In the genomic region with DNA sequence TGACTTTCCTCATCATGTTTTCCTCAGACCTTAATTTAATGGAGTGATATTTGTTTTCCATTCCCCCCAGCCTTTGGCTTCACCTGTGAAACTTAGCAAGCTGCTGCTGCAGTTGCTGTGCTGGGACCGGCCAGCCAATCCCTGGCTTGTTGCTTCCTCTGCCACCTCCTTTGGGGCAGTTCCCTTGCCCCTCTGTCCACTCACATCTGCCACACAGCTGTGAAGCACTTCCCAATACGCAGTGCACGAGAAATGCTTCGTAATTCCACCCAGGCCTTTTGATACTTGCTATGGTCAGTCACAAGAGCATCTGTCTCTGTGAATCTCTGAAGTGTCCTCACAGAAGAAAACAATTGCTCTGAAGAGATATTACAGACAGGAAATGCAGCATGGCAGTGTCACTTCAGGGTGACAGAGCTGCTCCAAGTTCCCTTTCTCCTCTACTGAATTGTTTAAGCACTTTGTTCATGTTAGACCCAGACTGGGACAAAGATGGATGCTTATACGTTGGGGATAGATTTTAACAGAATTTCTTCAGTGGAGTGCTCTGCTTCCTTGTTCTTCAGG, we compare ENCODE assay signal across 20 cellular contexts.
DNase-seq lines count a peak whose midpoint lies in the region; ATAC-seq and TF ChIP-seq lines count a peak whose summit lies in the region.
"Had no signal": no experiment of that assay in that cellular context is flagged by ENCODE, and none has a peak within 500 bp of the region (broad histone marks: within the 10 kb centered on the region; RNA-seq: fewer than 3 reads in every experiment).

No MANE protein-coding gene starts in this region.

- H3K27me3 ChIP-seq in Karpas-422 (ENCODE audit: low read length) (no peaks in the 10 kb centered on the region), gastroesophageal sphincter (no peaks in the 10 kb centered on the region), neural progenitor cell (no peaks in the 10 kb centered on the region)
- H3K27me3 ChIP-seq: stomach had no signal

- H3K4me1 ChIP-seq in Karpas-422 (ENCODE audit: low read length) (peaks cover 89% of the 10 kb centered on the region), gastroesophageal sphincter (no peaks in the 10 kb centered on the region), neural progenitor cell (no peaks in the 10 kb centered on the region)

- H3K9me3 Mint-ChIP-seq in neural progenitor cell: no peaks in the 10 kb centered on the region
- H3K9me3 Mint-ChIP-seq: dendritic cell treated with granulocyte-macrophage colony-stimulating factor and Interleukin-4, amounts not matched to agents 40 ng/mL and 50 ng/mL, for 4 days had no signal

- H3F3A ChIP-seq in neural progenitor cell (ENCODE audit: low read depth): no peaks in the 10 kb centered on the region

- no peak overlapping the region for H3K4me3 Mint-ChIP-seq in neural progenitor cell
- H3K4me3 Mint-ChIP-seq: dendritic cell treated with granulocyte-macrophage colony-stimulating factor and Interleukin-4, amounts not matched to agents 40 ng/mL and 50 ng/mL, for 4 days; natural killer cell had no signal

- H3K79me2 ChIP-seq in Karpas-422 (ENCODE audit: low read length) (no peaks in the 10 kb centered on the region), neural progenitor cell (ENCODE audit: low read depth) (no peaks in the 10 kb centered on the region)

- peak overlapping the region; percentile 72 for H3K9ac ChIP-seq in Karpas-422 (ENCODE audit: low read length)
- H3K9ac ChIP-seq in neural progenitor cell: no peak overlapping the region

- H3K9me3 ChIP-seq in Karpas-422 (ENCODE audit: low read length) (no peaks in the 10 kb centered on the region), gastroesophageal sphincter (no peaks in the 10 kb centered on the region), neural progenitor cell (ENCODE audit: low read depth) (no peaks in the 10 kb centered on the region)
- H3K9me3 ChIP-seq: stomach had no signal

- H3K4me1 Mint-ChIP-seq in neural progenitor cell: no peaks in the 10 kb centered on the region

- no peak overlapping the region for H3K4me3 ChIP-seq in Karpas-422 (ENCODE audit: low read length)
- H3K4me3 ChIP-seq in gastroesophageal sphincter: no peak overlapping the region
- no peak overlapping the region for H3K4me3 ChIP-seq in neural progenitor cell
- H3K4me3 ChIP-seq: stomach had no signal

- H3K27ac ChIP-seq in Karpas-422 (ENCODE audit: low read length): peak overlapping the region; percentile 97
- H3K27ac ChIP-seq in gastroesophageal sphincter: no peak overlapping the region
- no peak overlapping the region for H3K27ac ChIP-seq in neural progenitor cell
- H3K27ac ChIP-seq: RWPE1, stomach had no signal

- intact Hi-C loops in Right ventricle myocardium superior (cut with DNase I): no loop called here
- intact Hi-C loops in cardiac septum (cut with DNase I): no loop called here

- DNase-seq in Right ventricle myocardium superior (no peak), cardiac septum (ENCODE audit: low spot score) (no peak), Karpas-422 (peak; percentile 65), fibroblast of gingiva (ENCODE audit: low read depth) (peak; percentile 20), SIG-M5 treated with dmso at 0.1 percent for 504 hours (lab: John Stamatoyannopoulos, UW; ENCODE audit: unreplicated experiment) (no peak), NCI-H446 treated with DMSO at 0.1 percent for 48 hours (lab: John Stamatoyannopoulos, UW) (no peak), neural progenitor cell (ENCODE audit: low spot score) (no peak)
- DNase-seq: activated CD4-positive, alpha-beta T cell treated with anti-CD3 and anti-CD28 coated beads for 48 hours; activated CD8-positive, alpha-beta memory T cell treated with anti-CD3 and anti-CD28 coated beads, Interleukin-2, amount 50 U/mL, for 48 hours; activated gamma-delta T cell; foreskin melanocyte; mesendoderm; natural killer cell; NCI-H146; stimulated activated CD4-positive, alpha-beta T cell treated with anti-CD3 and anti-CD28 coated beads, Interleukin-2, amount 100 ng/mL, for 48 hours; stomach; SW 1271 had no signal

- no peak for TF ChIP-seq EP300 in gastroesophageal sphincter (IDR thresholded peaks at IDR 0.05)

- TF ChIP-seq CTCF in gastroesophageal sphincter (IDR thresholded peaks at IDR 0.05) (no peak), neural progenitor cell (IDR thresholded peaks at IDR 0.05) (no peak)

- H2AFZ ChIP-seq in Karpas-422 (ENCODE audit: low read length) (peak overlapping the region; percentile 27; the same call in 1 of the 2 replicates), neural progenitor cell (replicated peaks) (no peak overlapping the region)

- H3K36me3 Mint-ChIP-seq in neural progenitor cell: no peaks in the 10 kb centered on the region

- H3K27me3 Mint-ChIP-seq in neural progenitor cell (ENCODE audit: insufficient read depth, low read depth): no peaks in the 10 kb centered on the region
- H3K27me3 Mint-ChIP-seq: dendritic cell treated with granulocyte-macrophage colony-stimulating factor and Interleukin-4, amounts not matched to agents 40 ng/mL and 50 ng/mL, for 4 days had no signal

- no peaks in the 10 kb centered on the region for H3K36me3 ChIP-seq in Karpas-422 (ENCODE audit: insufficient read depth, low read length)
- H3K36me3 ChIP-seq in gastroesophageal sphincter: no peaks in the 10 kb centered on the region
- H3K36me3 ChIP-seq in neural progenitor cell: no peaks in the 10 kb centered on the region
- H3K36me3 ChIP-seq: stomach had no signal

- 72 to 77% methylated on average over 5 of the region's 5 CpGs for WGBS in gastroesophageal sphincter (ENCODE audit: low coverage in 1 of 2), 2 donors

- H3K9me2 ChIP-seq in Karpas-422 (replicated peaks; ENCODE audit: insufficient read depth, low read length): no peaks in the 10 kb centered on the region

- no peak overlapping the region for H3K27ac Mint-ChIP-seq in neural progenitor cell
- H3K27ac Mint-ChIP-seq: dendritic cell treated with granulocyte-macrophage colony-stimulating factor and Interleukin-4, amounts not matched to agents 40 ng/mL and 50 ng/mL, for 4 days; natural killer cell had no signal

- H3K4me2 ChIP-seq in Karpas-422 (ENCODE audit: low read depth, low read length, poor library complexity, severe bottlenecking) (peak overlapping the region; percentile 45), neural progenitor cell (no peak overlapping the region)

- ATAC-seq in Right ventricle myocardium superior (ENCODE audit: poor library complexity) (peak; percentile 38), gastroesophageal sphincter (no peak)

- no peaks in the 10 kb centered on the region for H4K20me1 ChIP-seq in Karpas-422 (ENCODE audit: insufficient read depth, low read depth, low read length)
- no peaks in the 10 kb centered on the region for H4K20me1 ChIP-seq in neural progenitor cell (ENCODE audit: low read depth)

- TF ChIP-seq POLR2A in gastroesophageal sphincter (IDR thresholded peaks at IDR 0.05): no peak

Comparison
In these comparisons a context has a peak if more than half of its experiments do, and no peak if none do; other contexts are left out.
1. DNase-seq: peak in Karpas-422 (single experiment) and fibroblast of gingiva (single experiment); none in Right ventricle myocardium superior (single experiment), cardiac septum (single experiment), SIG-M5 treated with dmso at 0.1 percent for 504 hours (single experiment), NCI-H446 treated with DMSO at 0.1 percent for 48 hours (single experiment) and neural progenitor cell (single experiment).